1 cellular context compared by ENCODE assay signal in the genomic region with DNA sequence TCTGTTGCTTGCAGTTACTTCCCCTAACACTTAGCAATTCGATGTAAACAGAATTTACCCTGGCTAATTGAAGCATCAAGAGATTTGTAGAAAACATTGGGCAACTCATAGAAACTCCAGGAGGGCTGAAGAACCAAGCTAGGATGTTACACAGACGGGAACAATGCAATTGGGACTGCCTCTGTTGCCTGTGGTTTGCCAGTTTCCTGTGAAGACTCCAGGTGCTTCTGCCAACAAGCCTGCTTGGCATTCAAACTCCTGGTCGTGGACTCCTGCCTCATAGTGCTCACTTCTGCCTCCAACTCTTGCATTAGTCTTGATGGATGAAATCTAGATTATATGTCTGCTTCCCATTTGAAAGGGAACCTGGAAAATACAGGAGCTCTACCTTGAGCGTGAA.
TF ChIP-seq lines count a peak whose summit lies in the region.

No MANE protein-coding gene starts in this region.

TF ChIP-seq in GM23338, 12 proteins besides CTCF, POLR2A, EP300 and RAD21 (continued from another document):
- TF ChIP-seq, protein P1, sequence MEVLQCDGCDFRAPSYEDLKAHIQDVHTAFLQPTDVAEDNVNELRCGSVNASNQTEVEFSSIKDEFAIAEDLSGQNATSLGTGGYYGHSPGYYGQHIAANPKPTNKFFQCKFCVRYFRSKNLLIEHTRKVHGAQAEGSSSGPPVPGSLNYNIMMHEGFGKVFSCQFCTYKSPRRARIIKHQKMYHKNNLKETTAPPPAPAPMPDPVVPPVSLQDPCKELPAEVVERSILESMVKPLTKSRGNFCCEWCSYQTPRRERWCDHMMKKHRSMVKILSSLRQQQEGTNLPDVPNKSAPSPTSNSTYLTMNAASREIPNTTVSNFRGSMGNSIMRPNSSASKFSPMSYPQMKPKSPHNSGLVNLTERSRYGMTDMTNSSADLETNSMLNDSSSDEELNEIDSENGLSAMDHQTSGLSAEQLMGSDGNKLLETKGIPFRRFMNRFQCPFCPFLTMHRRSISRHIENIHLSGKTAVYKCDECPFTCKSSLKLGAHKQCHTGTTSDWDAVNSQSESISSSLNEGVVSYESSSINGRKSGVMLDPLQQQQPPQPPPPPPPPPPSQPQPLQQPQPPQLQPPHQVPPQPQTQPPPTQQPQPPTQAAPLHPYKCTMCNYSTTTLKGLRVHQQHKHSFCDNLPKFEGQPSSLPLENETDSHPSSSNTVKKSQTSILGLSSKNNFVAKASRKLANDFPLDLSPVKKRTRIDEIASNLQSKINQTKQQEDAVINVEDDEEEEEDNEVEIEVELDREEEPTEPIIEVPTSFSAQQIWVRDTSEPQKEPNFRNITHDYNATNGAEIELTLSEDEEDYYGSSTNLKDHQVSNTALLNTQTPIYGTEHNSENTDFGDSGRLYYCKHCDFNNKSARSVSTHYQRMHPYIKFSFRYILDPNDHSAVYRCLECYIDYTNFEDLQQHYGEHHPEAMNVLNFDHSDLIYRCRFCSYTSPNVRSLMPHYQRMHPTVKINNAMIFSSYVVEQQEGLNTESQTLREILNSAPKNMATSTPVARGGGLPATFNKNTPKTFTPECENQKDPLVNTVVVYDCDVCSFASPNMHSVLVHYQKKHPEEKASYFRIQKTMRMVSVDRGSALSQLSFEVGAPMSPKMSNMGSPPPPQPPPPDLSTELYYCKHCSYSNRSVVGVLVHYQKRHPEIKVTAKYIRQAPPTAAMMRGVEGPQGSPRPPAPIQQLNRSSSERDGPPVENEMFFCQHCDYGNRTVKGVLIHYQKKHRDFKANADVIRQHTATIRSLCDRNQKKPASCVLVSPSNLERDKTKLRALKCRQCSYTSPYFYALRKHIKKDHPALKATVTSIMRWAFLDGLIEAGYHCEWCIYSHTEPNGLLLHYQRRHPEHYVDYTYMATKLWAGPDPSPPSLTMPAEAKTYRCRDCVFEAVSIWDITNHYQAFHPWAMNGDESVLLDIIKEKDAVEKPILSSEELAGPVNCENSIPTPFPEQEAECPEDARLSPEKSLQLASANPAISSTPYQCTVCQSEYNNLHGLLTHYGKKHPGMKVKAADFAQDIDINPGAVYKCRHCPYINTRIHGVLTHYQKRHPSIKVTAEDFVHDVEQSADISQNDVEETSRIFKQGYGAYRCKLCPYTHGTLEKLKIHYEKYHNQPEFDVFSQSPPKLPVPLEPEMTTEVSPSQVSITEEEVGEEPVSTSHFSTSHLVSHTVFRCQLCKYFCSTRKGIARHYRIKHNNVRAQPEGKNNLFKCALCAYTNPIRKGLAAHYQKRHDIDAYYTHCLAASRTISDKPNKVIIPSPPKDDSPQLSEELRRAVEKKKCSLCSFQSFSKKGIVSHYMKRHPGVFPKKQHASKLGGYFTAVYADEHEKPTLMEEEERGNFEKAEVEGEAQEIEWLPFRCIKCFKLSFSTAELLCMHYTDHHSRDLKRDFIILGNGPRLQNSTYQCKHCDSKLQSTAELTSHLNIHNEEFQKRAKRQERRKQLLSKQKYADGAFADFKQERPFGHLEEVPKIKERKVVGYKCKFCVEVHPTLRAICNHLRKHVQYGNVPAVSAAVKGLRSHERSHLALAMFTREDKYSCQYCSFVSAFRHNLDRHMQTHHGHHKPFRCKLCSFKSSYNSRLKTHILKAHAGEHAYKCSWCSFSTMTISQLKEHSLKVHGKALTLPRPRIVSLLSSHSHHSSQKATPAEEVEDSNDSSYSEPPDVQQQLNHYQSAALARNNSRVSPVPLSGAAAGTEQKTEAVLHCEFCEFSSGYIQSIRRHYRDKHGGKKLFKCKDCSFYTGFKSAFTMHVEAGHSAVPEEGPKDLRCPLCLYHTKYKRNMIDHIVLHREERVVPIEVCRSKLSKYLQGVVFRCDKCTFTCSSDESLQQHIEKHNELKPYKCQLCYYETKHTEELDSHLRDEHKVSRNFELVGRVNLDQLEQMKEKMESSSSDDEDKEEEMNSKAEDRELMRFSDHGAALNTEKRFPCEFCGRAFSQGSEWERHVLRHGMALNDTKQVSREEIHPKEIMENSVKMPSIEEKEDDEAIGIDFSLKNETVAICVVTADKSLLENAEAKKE (CRISPR knock-in tag; IDR thresholded peaks at IDR 0.05): no peak
- TF ChIP-seq JUNB (IDR thresholded peaks at IDR 0.05; ENCODE audit: unreplicated experiment) (no peak), EZH2phosphoT487 (IDR thresholded peaks at IDR 0.05; ENCODE audit: unreplicated experiment) (no peak), POLR2AphosphoS5 (IDR thresholded peaks at IDR 0.05; ENCODE audit: low read depth) (no peak), ZNF331 (CRISPR knock-in tag; IDR thresholded peaks at IDR 0.05; ENCODE audit: low read depth) (no peak)
